In the genomic region with DNA sequence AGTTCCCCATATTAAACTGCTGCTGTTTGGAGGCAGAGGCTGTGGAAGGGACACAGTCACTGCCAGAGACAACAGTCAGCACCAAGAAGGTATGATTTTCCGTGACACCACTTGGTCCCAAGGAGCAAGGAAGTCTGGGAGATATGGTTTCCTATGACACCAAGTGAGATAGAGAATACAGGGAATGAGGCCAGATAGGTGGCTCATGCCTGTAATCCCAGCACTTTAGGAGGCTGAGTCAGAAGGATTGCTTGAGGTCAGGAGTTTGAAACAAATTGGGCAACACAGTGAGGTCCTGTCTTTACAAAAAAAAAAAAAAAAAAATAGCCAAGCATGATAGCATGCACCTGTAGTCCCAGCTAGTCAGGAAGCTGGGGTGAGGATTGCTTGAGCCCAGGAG, we compare ENCODE assay signal across 22 cellular contexts.
"Had no signal": no experiment of that assay in that cellular context is flagged by ENCODE, and none has a peak within 500 bp of the region (broad histone marks: within the 10 kb centered on the region; RNA-seq: fewer than 3 reads in every experiment).

No MANE protein-coding gene starts in this region.

- H3K4me3 Mint-ChIP-seq: activated CD4-positive, alpha-beta T cell treated with anti-CD3 and anti-CD28 coated beads for 36 hours; activated T-cell treated with anti-CD3 and anti-CD28 coated beads, Interleukin-2, amount 50 U/mL, for 24 hours; activated T-helper 17 cell treated with anti-CD3 and anti-CD28 coated beads, Interleukin-2, amount 50 U/mL, for 72 hours; effector memory CD8-positive, alpha-beta T cell; natural killer cell; T-cell; WTC11 had no signal

- H3K36me3 Mint-ChIP-seq: natural killer cell, T-cell, WTC11 had no signal

- H3K36me3 ChIP-seq: colonic mucosa, esophagus muscularis mucosa, left lung, right atrium auricular region, upper lobe of right lung had no signal

- DNase-seq: activated CD4-positive, alpha-beta T cell treated with anti-CD3 and anti-CD28 coated beads for 36 hours; activated CD4-positive, alpha-beta T cell treated with anti-CD3 and anti-CD28 coated beads, Interleukin-2, amount 50 U/mL, for 4 hours; activated CD8-positive, alpha-beta memory T cell treated with anti-CD3 and anti-CD28 coated beads for 24 hours; activated CD8-positive, alpha-beta memory T cell treated with anti-CD3 and anti-CD28 coated beads, Interleukin-2, amount 50 U/mL, for 4 hours; activated T-cell treated with anti-CD3 and anti-CD28 coated beads, Interleukin-2, amount 50 U/mL, for 24 hours; colonic mucosa; dorsolateral prefrontal cortex; effector memory CD8-positive, alpha-beta T cell; left lung; midbrain; natural killer cell; psoas muscle; stimulated activated CD4-positive, alpha-beta T cell treated with anti-CD3 and anti-CD28 coated beads, Interleukin-4, amount 100 ng/mL, for 24 hours; stimulated activated naive CD8-positive, alpha-beta T cell treated with anti-CD3 and anti-CD28 coated beads, Interleukin-15, Interleukin-2, amounts not matched to agents 100 U/mL and 50 U/mL, for 24 hours; T-cell; upper lobe of right lung had no signal

- H3K27ac ChIP-seq: colonic mucosa, dorsolateral prefrontal cortex, esophagus muscularis mucosa, left lung, psoas muscle, right atrium auricular region, upper lobe of right lung had no signal

- H3K27me3 ChIP-seq: colonic mucosa, dorsolateral prefrontal cortex, esophagus muscularis mucosa, left lung, right atrium auricular region, upper lobe of right lung had no signal

- H3K9me3 ChIP-seq: colonic mucosa, esophagus muscularis mucosa, left lung, psoas muscle, right atrium auricular region, upper lobe of right lung had no signal

- H3K27me3 Mint-ChIP-seq: activated T-cell treated with anti-CD3 and anti-CD28 coated beads, Interleukin-2, amount 50 U/mL, for 24 hours had no signal

- H3K4me1 Mint-ChIP-seq: activated CD4-positive, alpha-beta T cell treated with anti-CD3 and anti-CD28 coated beads for 36 hours; activated T-helper 17 cell treated with anti-CD3 and anti-CD28 coated beads, Interleukin-2, amount 50 U/mL, for 72 hours; natural killer cell; T-cell had no signal

- H3K27ac Mint-ChIP-seq: activated CD4-positive, alpha-beta T cell treated with anti-CD3 and anti-CD28 coated beads for 36 hours; activated naive CD4-positive, alpha-beta T cell treated with anti-CD3 and anti-CD28 coated beads, Interleukin-2, amount 50 U/mL, for 72 hours; activated T-cell treated with anti-CD3 and anti-CD28 coated beads, Interleukin-2, amount 50 U/mL, for 24 hours; activated T-helper 17 cell treated with anti-CD3 and anti-CD28 coated beads, Interleukin-2, amount 50 U/mL, for 72 hours; effector memory CD8-positive, alpha-beta T cell; natural killer cell; T-cell; WTC11 had no signal

- H3K4me3 ChIP-seq: colonic mucosa, dorsolateral prefrontal cortex, esophagus muscularis mucosa, left lung, lung, psoas muscle, right atrium auricular region, upper lobe of right lung had no signal

- H3K9me3 Mint-ChIP-seq: activated T-cell treated with anti-CD3 and anti-CD28 coated beads, Interleukin-2, amount 50 U/mL, for 24 hours; activated T-helper 17 cell treated with anti-CD3 and anti-CD28 coated beads, Interleukin-2, amount 50 U/mL, for 72 hours; effector memory CD8-positive, alpha-beta T cell; natural killer cell; T-cell had no signal

- ATAC-seq: activated CD4-positive, alpha-beta T cell treated with anti-CD3 and anti-CD28 coated beads for 36 hours; activated naive CD4-positive, alpha-beta T cell treated with anti-CD3 and anti-CD28 coated beads, Interleukin-2, amount 50 U/mL, for 72 hours; activated T-helper 17 cell treated with anti-CD3 and anti-CD28 coated beads, Interleukin-2, amount 50 U/mL, for 72 hours; effector memory CD8-positive, alpha-beta T cell; left lung; natural killer cell; stimulated activated naive CD8-positive, alpha-beta T cell treated with anti-CD3 and anti-CD28 coated beads, Interleukin-15, Interleukin-2, amounts not matched to agents 100 U/mL and 50 U/mL, for 24 hours; T-cell; upper lobe of right lung; WTC11 had no signal

- H3K4me1 ChIP-seq: colonic mucosa, esophagus muscularis mucosa, left lung, psoas muscle, right atrium auricular region, upper lobe of right lung had no signal
